ENCODE assay signal across 28 cellular contexts in the genomic region with DNA sequence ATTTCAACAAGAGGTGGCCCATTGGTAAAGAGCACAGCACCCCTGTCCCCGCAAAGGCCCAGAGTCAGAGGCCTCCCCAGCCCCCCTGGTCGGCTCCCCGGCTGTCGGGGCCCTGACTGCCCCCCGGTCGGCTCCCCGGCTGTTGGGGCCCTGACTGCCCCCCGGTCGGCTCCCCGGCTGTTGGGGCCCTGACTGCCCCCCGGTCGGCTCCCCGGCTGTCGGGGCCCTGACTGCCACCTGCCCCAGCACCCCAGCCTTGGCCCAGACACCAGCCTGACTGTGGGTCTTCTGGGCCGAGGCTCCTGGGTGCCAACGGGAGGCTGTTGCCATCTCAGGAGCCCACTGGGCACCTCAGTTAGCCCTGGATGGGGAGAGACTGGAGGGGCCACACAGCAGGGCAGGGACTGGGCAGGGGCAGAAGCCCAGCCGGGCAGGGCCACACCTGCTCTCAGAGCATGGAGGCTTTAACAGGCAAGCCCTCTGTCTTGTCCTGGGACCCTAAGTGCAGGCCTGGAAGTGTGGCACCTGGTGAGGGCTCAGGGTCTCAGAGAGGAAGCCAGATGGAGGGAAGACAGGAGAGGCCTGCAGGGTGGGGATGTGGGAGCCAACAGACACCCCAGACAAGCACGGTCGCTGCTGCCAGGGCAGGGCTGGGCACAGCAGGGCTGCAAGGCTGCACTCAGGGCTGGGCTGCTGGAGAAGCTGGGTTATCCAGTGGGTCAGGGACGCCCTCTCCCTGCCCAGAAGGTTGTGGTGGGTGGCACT.
"Had no signal": no experiment of that assay in that cellular context is flagged by ENCODE, and none has a peak within 500 bp of the region (broad histone marks: within the 10 kb centered on the region; RNA-seq: fewer than 3 reads in every experiment).

No MANE protein-coding gene starts in this region.

- H3K36me3 ChIP-seq: esophagus squamous epithelium, heart right ventricle, prostate gland, thoracic aorta, upper lobe of left lung had no signal

- H3K4me3 Mint-ChIP-seq: effector memory CD8-positive, alpha-beta T cell; naive thymus-derived CD8-positive, alpha-beta T cell; neural crest cell; stimulated activated naive B cell treated with anti-CD40 and anti-IgM and Interleukin-4, amounts not matched to agents 10 μg/mL and 1 μg/mL and 100 μg/mL, for 72 hours; stimulated activated naive CD8-positive, alpha-beta T cell treated with anti-CD3 and anti-CD28 coated beads, Interleukin-15, Interleukin-2, amounts not matched to agents 100 ng/mL and 50 ng/mL, for 24 hours had no signal

- DNase-seq: cortex of kidney; effector memory CD8-positive, alpha-beta T cell; erythroblast; esophagus squamous epithelium; foreskin melanocyte; glutamatergic neuron; heart right ventricle; hippocampal formation; kidney glomerular epithelial cell; left colon; mesendoderm; midbrain; right cardiac atrium; stimulated activated CD4-positive, alpha-beta T cell treated with anti-CD3 and anti-CD28 coated beads, Interleukin-15, amount 100 ng/mL, for 24 hours; stimulated activated CD4-positive, alpha-beta T cell treated with anti-CD3 and anti-CD28 coated beads, Interleukin-2, amount 100 ng/mL, for 48 hours; stimulated activated naive B cell treated with anti-CD40 and anti-IgM and Interleukin-4, amounts not matched to agents 10 μg/mL and 1 μg/mL and 100 μg/mL, for 72 hours; upper lobe of left lung had no signal

- H3K9me3 ChIP-seq: esophagus squamous epithelium, heart right ventricle, prostate gland, thoracic aorta, tibial nerve, upper lobe of left lung had no signal

- H3K9me3 Mint-ChIP-seq: effector memory CD8-positive, alpha-beta T cell; neural crest cell; stimulated activated naive B cell treated with anti-CD40 and anti-IgM and Interleukin-4, amounts not matched to agents 10 μg/mL and 1 μg/mL and 100 μg/mL, for 72 hours; stimulated activated naive CD8-positive, alpha-beta T cell treated with anti-CD3 and anti-CD28 coated beads, Interleukin-15, Interleukin-2, amounts not matched to agents 100 ng/mL and 50 ng/mL, for 24 hours had no signal

- H3K79me2 ChIP-seq: parathyroid adenoma had no signal

- H3K4me3 ChIP-seq: esophagus squamous epithelium, heart right ventricle, prostate gland, skin epidermis, thoracic aorta, tibial nerve, upper lobe of left lung had no signal

- H3K36me3 Mint-ChIP-seq: naive thymus-derived CD8-positive, alpha-beta T cell; stimulated activated naive B cell treated with anti-CD40 and anti-IgM and Interleukin-4, amounts not matched to agents 10 μg/mL and 1 μg/mL and 100 μg/mL, for 72 hours had no signal

- FAIRE-seq: endometrium, islet of Langerhans, urothelium cell line had no signal

- H3K9ac ChIP-seq: parathyroid adenoma had no signal

- H2AFZ ChIP-seq: parathyroid adenoma had no signal

- ATAC-seq: effector memory CD8-positive, alpha-beta T cell; left colon; naive thymus-derived CD8-positive, alpha-beta T cell; stimulated activated naive B cell treated with anti-CD40 and anti-IgM and Interleukin-4, amounts not matched to agents 10 μg/mL and 1 μg/mL and 100 μg/mL, for 72 hours had no signal

- H3K27me3 ChIP-seq: esophagus squamous epithelium, heart right ventricle, tibial nerve, upper lobe of left lung had no signal

- H3K4me1 ChIP-seq: esophagus squamous epithelium, heart right ventricle, parathyroid adenoma, prostate gland, tibial nerve, upper lobe of left lung had no signal

- H3K27ac ChIP-seq: esophagus squamous epithelium, heart right ventricle, parathyroid adenoma, prostate gland, skin epidermis, thoracic aorta, tibial nerve, upper lobe of left lung had no signal

- H3K27me3 Mint-ChIP-seq: stimulated activated naive CD8-positive, alpha-beta T cell treated with anti-CD3 and anti-CD28 coated beads, Interleukin-15, Interleukin-2, amounts not matched to agents 100 ng/mL and 50 ng/mL, for 24 hours had no signal

- H3K27ac Mint-ChIP-seq: effector memory CD8-positive, alpha-beta T cell; naive thymus-derived CD8-positive, alpha-beta T cell; stimulated activated naive B cell treated with anti-CD40 and anti-IgM and Interleukin-4, amounts not matched to agents 10 μg/mL and 1 μg/mL and 100 μg/mL, for 72 hours; stimulated activated naive CD8-positive, alpha-beta T cell treated with anti-CD3 and anti-CD28 coated beads, Interleukin-15, Interleukin-2, amounts not matched to agents 100 ng/mL and 50 ng/mL, for 24 hours had no signal
